1 cellular context compared by ENCODE assay signal in the genomic region with DNA sequence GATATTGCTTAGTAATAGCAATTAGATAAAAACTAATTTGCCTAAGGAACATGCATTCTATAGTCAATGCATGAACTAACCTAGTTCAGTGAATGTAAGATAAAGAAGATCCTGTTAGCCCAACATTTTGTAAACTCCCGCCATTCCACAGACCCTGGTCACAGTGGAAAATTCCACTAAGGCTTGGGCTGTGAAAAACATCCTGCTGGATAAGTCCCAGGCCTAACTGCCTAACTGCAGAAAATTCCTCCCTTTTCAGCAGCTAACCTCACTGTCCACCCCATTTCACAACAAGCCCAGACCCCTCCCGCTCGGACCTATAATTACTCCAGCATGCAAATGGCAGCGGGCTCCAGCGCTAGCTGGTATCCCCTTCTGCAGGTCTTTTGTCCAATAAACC.
TF ChIP-seq lines count a peak whose summit lies in the region.

No MANE protein-coding gene starts in this region.

TF ChIP-seq in GM23338, 12 proteins besides CTCF, POLR2A, EP300 and RAD21 (continued from another document):
- TF ChIP-seq, protein P1, sequence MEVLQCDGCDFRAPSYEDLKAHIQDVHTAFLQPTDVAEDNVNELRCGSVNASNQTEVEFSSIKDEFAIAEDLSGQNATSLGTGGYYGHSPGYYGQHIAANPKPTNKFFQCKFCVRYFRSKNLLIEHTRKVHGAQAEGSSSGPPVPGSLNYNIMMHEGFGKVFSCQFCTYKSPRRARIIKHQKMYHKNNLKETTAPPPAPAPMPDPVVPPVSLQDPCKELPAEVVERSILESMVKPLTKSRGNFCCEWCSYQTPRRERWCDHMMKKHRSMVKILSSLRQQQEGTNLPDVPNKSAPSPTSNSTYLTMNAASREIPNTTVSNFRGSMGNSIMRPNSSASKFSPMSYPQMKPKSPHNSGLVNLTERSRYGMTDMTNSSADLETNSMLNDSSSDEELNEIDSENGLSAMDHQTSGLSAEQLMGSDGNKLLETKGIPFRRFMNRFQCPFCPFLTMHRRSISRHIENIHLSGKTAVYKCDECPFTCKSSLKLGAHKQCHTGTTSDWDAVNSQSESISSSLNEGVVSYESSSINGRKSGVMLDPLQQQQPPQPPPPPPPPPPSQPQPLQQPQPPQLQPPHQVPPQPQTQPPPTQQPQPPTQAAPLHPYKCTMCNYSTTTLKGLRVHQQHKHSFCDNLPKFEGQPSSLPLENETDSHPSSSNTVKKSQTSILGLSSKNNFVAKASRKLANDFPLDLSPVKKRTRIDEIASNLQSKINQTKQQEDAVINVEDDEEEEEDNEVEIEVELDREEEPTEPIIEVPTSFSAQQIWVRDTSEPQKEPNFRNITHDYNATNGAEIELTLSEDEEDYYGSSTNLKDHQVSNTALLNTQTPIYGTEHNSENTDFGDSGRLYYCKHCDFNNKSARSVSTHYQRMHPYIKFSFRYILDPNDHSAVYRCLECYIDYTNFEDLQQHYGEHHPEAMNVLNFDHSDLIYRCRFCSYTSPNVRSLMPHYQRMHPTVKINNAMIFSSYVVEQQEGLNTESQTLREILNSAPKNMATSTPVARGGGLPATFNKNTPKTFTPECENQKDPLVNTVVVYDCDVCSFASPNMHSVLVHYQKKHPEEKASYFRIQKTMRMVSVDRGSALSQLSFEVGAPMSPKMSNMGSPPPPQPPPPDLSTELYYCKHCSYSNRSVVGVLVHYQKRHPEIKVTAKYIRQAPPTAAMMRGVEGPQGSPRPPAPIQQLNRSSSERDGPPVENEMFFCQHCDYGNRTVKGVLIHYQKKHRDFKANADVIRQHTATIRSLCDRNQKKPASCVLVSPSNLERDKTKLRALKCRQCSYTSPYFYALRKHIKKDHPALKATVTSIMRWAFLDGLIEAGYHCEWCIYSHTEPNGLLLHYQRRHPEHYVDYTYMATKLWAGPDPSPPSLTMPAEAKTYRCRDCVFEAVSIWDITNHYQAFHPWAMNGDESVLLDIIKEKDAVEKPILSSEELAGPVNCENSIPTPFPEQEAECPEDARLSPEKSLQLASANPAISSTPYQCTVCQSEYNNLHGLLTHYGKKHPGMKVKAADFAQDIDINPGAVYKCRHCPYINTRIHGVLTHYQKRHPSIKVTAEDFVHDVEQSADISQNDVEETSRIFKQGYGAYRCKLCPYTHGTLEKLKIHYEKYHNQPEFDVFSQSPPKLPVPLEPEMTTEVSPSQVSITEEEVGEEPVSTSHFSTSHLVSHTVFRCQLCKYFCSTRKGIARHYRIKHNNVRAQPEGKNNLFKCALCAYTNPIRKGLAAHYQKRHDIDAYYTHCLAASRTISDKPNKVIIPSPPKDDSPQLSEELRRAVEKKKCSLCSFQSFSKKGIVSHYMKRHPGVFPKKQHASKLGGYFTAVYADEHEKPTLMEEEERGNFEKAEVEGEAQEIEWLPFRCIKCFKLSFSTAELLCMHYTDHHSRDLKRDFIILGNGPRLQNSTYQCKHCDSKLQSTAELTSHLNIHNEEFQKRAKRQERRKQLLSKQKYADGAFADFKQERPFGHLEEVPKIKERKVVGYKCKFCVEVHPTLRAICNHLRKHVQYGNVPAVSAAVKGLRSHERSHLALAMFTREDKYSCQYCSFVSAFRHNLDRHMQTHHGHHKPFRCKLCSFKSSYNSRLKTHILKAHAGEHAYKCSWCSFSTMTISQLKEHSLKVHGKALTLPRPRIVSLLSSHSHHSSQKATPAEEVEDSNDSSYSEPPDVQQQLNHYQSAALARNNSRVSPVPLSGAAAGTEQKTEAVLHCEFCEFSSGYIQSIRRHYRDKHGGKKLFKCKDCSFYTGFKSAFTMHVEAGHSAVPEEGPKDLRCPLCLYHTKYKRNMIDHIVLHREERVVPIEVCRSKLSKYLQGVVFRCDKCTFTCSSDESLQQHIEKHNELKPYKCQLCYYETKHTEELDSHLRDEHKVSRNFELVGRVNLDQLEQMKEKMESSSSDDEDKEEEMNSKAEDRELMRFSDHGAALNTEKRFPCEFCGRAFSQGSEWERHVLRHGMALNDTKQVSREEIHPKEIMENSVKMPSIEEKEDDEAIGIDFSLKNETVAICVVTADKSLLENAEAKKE (CRISPR knock-in tag; IDR thresholded peaks at IDR 0.05): no peak
- TF ChIP-seq CREB1 (CRISPR knock-in tag; IDR thresholded peaks at IDR 0.05; ENCODE audit: low read depth): no peak
- no peak for TF ChIP-seq ETS1 (IDR thresholded peaks at IDR 0.05)
- no peak for TF ChIP-seq ZNF331 (CRISPR knock-in tag; IDR thresholded peaks at IDR 0.05; ENCODE audit: low read depth)
- no peak for TF ChIP-seq POLR2AphosphoS5 (IDR thresholded peaks at IDR 0.05; ENCODE audit: low read depth)
- no peak for TF ChIP-seq STAT1 (IDR thresholded peaks at IDR 0.05; ENCODE audit: unreplicated experiment)
